Comparison of ENCODE assay signal across 8 cellular contexts in the genomic region with DNA sequence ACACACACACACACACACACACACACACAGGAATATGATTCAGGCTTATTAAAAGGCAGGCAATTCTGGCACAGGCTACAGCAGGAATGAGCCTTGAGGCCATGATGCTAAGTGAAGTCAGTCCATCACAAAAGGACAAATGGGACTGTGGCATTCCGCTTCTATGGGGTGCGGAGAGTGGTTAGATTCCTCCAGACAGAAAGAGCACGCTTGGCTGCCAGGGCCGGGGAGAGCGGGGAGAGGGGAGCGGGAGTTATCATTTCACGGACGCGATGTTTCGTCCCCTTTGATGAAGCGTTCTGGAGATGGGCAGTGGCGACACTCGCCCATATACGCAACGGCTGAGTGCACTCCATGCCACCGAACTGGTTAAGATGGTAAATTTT. TPM values are rescaled to one million over a fixed set of nuclear protein-coding genes. Genes with fewer than 3 reads are reported as not detected.
DNase-seq lines count a peak whose midpoint lies in the region; ATAC-seq, FAIRE-seq and TF ChIP-seq lines count a peak whose summit lies in the region.

No MANE protein-coding gene starts in this region.

- H3K9me3 Mint-ChIP-seq in activated CD8-positive, alpha-beta T cell treated with anti-CD3 and anti-CD28 coated beads for 36 hours, result no peaks in the 10 kb centered on the region
- peaks cover 3% of the 10 kb centered on the region for H3K9me3 Mint-ChIP-seq in neural crest cell

- CTCF ChIA-PET in activated CD8-positive, alpha-beta T cell treated with anti-CD3 and anti-CD28 coated beads for 36 hours (lab: Charles Lee), result interaction anchor here (0.6 to 3.7 kb wide), 35 partner anchors 8 to 631 kb away, joined by 3 to 35 read pairs (median 3); a partner anchor contains a TSS

- DNase-seq in Right ventricle myocardium inferior (ENCODE audit: missing footprints), result no peak
- no peak for DNase-seq in cardiac septum (ENCODE audit: low spot score)
- DNase-seq in activated CD8-positive, alpha-beta T cell treated with anti-CD3 and anti-CD28 coated beads for 36 hours, result peak; percentile 4
- peak; percentile 41 to 47 for DNase-seq in frontal cortex (ENCODE audit: low spot score in 2 of 2)
- DNase-seq in neural crest cell (ENCODE audit: low read depth, low spot score), result no peak
- no peak for DNase-seq in NCI-H2029 treated with DMSO at 0.1 percent for 48 hours (lab: John Stamatoyannopoulos, UW)

- H3K4me1 Mint-ChIP-seq in activated CD8-positive, alpha-beta T cell treated with anti-CD3 and anti-CD28 coated beads for 36 hours (ENCODE audit: low read depth), result peaks cover 5% of the 10 kb centered on the region
- H3K4me1 Mint-ChIP-seq in neural crest cell, result peaks cover 16% of the 10 kb centered on the region

- peaks cover 14% of the 10 kb centered on the region for H3K27me3 Mint-ChIP-seq in activated CD8-positive, alpha-beta T cell treated with anti-CD3 and anti-CD28 coated beads for 36 hours
- peaks cover 6% of the 10 kb centered on the region for H3K27me3 Mint-ChIP-seq in neural crest cell (ENCODE audit: low read depth)

- TF ChIP-seq CTCF in activated CD8-positive, alpha-beta T cell treated with anti-CD3 and anti-CD28 coated beads for 36 hours (IDR thresholded peaks at IDR 0.05), result no peak
- TF ChIP-seq CTCF in neural crest cell (conservative IDR thresholded peaks at IDR 0.05), result no peak

- POLR2A ChIA-PET in activated CD8-positive, alpha-beta T cell treated with anti-CD3 and anti-CD28 coated beads for 36 hours (lab: Charles Lee), result no interaction called here

- no peak for FAIRE-seq in frontal cortex (lab: Jason Lieb, UNC)

- intact Hi-C loops in Right ventricle myocardium inferior (cut with DNase I) (loop anchor here (1.0 to 10.0 kb wide), 3 partner anchors 193 to 429 kb away; a partner anchor contains a TSS), cardiac septum (cut with DNase I) (loop anchor here (1.0 to 5.0 kb wide), 2 partner anchors 47 to 193 kb away; no protein-coding TSS in a partner anchor)
- intact Hi-C loops in activated CD8-positive, alpha-beta T cell treated with anti-CD3 and anti-CD28 coated beads for 36 hours (cut with micrococcal nuclease), result loop anchor here (10.0 kb wide), 1 partner anchor 619 kb away; no protein-coding TSS in a partner anchor

- H3K36me3 Mint-ChIP-seq in activated CD8-positive, alpha-beta T cell treated with anti-CD3 and anti-CD28 coated beads for 36 hours (ENCODE audit: low read depth), result no peaks in the 10 kb centered on the region
- no peaks in the 10 kb centered on the region for H3K36me3 Mint-ChIP-seq in neural crest cell (ENCODE audit: low read depth)

- H3K27ac Mint-ChIP-seq in activated CD8-positive, alpha-beta T cell treated with anti-CD3 and anti-CD28 coated beads for 36 hours, result no peak overlapping the region
- H3K27ac Mint-ChIP-seq in neural crest cell (ENCODE audit: unreplicated experiment), result peak overlapping the region; percentile 76

- H3K4me3 Mint-ChIP-seq in activated CD8-positive, alpha-beta T cell treated with anti-CD3 and anti-CD28 coated beads for 36 hours, result peak overlapping the region; percentile 55
- H3K4me3 Mint-ChIP-seq in neural crest cell, result peak overlapping the region; percentile 88

- ATAC-seq in Right ventricle myocardium inferior (peak; percentile 33), HG03139 (IDR thresholded peaks at IDR 0.05; ENCODE audit: unreplicated experiment) (peak; percentile 26), GM21576 (IDR thresholded peaks at IDR 0.05; ENCODE audit: unreplicated experiment) (no peak)
- peak; percentile 14 for ATAC-seq in activated CD8-positive, alpha-beta T cell treated with anti-CD3 and anti-CD28 coated beads for 36 hours

RNA-seq across cellular contexts. Expression of a gene that starts 58.5 kb away (rescaled TPM):
- 13.0 TPM for total RNA-seq in Right ventricle myocardium inferior
- total RNA-seq in cardiac septum, result 6.5 TPM
- total RNA-seq in activated CD8-positive, alpha-beta T cell treated with anti-CD3 and anti-CD28 coated beads for 36 hours, result 1 to 10 TPM; 2.6 to 3.0 TPM
- 16.7 TPM for total RNA-seq in frontal cortex
- 10.6 and 12.1 TPM in 2 replicates for total RNA-seq in neural crest cell

Comparison
In these comparisons a context has a peak if more than half of its experiments do, and no peak if none do; other contexts are left out.
1. DNase-seq: peak in activated CD8-positive, alpha-beta T cell treated with anti-CD3 and anti-CD28 coated beads for 36 hours (single experiment) and frontal cortex (2 of 2); none in Right ventricle myocardium inferior (single experiment), cardiac septum (single experiment), neural crest cell (single experiment) and NCI-H2029 treated with DMSO at 0.1 percent for 48 hours (single experiment).